ENCODE assay signal across 1 cellular context in the genomic region with DNA sequence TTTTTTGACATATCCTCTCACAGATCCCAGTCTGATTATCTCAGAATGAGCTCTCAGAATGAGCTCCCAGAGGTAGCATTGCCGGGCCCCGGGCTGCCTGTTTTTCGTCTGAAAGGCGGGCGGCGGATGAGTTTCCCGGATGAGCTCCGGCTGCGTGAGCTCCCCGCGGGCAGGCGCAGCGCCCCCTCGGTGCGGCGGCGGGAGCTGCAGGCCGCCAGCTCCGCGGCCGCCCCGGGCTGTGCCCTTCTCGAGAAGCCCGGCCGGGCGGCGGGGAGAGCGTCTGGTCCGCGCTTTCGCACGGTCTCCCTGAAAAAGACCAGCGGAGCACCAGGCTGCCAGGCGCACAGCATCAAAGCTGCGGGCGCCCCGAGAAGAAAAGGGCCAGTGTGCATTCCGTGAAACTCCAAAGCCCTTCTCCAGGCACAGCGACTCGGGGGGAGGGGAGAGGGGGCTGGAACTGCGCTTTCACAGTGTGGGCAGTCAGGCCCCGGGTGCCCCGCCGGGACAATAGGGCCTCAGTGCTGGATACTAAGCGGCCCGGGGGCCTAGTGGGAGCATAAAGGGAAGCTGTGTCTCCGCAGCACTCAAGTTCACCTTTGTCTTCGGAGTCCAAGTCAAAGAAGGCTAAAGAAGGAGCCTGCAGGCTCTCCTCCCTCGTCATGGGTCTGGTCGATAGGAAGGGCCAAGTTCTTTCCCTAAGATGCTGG.
A peak's percentile ranks its signal among the peaks of the same experiment; 100 is the strongest.
TF ChIP-seq lines count a peak whose summit lies in the region.

No MANE protein-coding gene starts in this region.

TF ChIP-seq in K562, 482 proteins besides CTCF, POLR2A, EP300 and RAD21 (continued from another document):
- no peak for TF ChIP-seq DNMT1 (IDR thresholded peaks at IDR 0.05)
- TF ChIP-seq, protein P1, sequence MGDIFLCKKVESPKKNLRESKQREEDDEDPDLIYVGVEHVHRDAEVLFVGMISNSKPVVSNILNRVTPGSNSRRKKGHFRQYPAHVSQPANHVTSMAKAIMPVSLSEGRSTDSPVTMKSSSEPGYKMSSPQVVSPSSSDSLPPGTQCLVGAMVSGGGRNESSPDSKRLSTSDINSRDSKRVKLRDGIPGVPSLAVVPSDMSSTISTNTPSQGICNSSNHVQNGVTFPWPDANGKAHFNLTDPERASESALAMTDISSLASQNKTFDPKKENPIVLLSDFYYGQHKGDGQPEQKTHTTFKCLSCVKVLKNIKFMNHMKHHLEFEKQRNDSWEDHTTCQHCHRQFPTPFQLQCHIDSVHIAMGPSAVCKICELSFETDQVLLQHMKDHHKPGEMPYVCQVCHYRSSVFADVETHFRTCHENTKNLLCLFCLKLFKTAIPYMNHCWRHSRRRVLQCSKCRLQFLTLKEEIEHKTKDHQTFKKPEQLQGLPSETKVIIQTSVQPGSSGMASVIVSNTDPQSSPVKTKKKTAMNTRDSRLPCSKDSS (IDR thresholded peaks at IDR 0.05; ENCODE audit: low read depth, partially characterized antibody) = no peak
- no peak for TF ChIP-seq CHCHD3 (CRISPR knock-in tag; IDR thresholded peaks at IDR 0.05)
- peak; percentile 49 for TF ChIP-seq CHD2 (IDR thresholded peaks at IDR 0.05; ENCODE audit: low read depth, low read length)
- TF ChIP-seq ILF3 (IDR thresholded peaks at IDR 0.05; ENCODE audit: borderline replicate concordance) = peak; percentile 82; the same call in 1 of the 2 replicates
- TF ChIP-seq PHF8 (IDR thresholded peaks at IDR 0.05; ENCODE audit: borderline replicate concordance, low read length) = peak; percentile 64; the same call in 1 of the 2 replicates
- TF ChIP-seq, protein P2, sequence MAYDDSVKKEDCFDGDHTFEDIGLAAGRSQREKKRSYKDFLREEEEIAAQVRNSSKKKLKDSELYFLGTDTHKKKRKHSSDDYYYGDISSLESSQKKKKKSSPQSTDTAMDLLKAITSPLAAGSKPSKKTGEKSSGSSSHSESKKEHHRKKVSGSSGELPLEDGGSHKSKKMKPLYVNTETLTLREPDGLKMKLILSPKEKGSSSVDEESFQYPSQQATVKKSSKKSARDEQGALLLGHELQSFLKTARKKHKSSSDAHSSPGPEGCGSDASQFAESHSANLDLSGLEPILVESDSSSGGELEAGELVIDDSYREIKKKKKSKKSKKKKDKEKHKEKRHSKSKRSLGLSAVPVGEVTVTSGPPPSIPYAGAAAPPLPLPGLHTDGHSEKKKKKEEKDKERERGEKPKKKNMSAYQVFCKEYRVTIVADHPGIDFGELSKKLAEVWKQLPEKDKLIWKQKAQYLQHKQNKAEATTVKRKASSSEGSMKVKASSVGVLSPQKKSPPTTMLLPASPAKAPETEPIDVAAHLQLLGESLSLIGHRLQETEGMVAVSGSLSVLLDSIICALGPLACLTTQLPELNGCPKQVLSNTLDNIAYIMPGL (CRISPR knock-in tag; IDR thresholded peaks at IDR 0.05) = no peak
- TF ChIP-seq, protein P3, sequence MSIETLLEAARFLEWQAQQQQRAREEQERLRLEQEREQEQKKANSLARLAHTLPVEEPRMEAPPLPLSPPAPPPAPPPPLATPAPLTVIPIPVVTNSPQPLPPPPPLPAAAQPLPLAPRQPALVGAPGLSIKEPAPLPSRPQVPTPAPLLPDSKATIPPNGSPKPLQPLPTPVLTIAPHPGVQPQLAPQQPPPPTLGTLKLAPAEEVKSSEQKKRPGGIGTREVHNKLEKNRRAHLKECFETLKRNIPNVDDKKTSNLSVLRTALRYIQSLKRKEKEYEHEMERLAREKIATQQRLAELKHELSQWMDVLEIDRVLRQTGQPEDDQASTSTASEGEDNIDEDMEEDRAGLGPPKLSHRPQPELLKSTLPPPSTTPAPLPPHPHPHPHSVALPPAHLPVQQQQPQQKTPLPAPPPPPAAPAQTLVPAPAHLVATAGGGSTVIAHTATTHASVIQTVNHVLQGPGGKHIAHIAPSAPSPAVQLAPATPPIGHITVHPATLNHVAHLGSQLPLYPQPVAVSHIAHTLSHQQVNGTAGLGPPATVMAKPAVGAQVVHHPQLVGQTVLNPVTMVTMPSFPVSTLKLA (conservative IDR thresholded peaks at IDR 0.05) = 0 out of 4 replicates have a peak, but pooled peaks of 1 of the 2 experiments have one; percentile 20
- TF ChIP-seq HDAC2 (IDR thresholded peaks at IDR 0.05) = no peak
- TF ChIP-seq ZNF217 (CRISPR knock-in tag; IDR thresholded peaks at IDR 0.05) = no peak
- no peak for TF ChIP-seq FOXJ3 (CRISPR knock-in tag; IDR thresholded peaks at IDR 0.05)
- no peak; the same call in 1 of the 2 replicates for TF ChIP-seq ZBTB7A (IDR thresholded peaks at IDR 0.05; ENCODE audit: borderline replicate concordance, control insufficient read depth, low read depth, low read length)
- TF ChIP-seq MYC (IDR thresholded peaks at IDR 0.05; ENCODE audit: low read depth, low read length) = peak; percentile 41; the same call in 1 of the 2 replicates
- TF ChIP-seq MYC (CRISPR knock-in tag; IDR thresholded peaks at IDR 0.05; ENCODE audit: borderline replicate concordance, low read depth) = no peak
- no peak for TF ChIP-seq PHB (CRISPR knock-in tag; IDR thresholded peaks at IDR 0.05)
- TF ChIP-seq BCOR (IDR thresholded peaks at IDR 0.05) = no peak
- no peak for TF ChIP-seq HLTF (IDR thresholded peaks at IDR 0.05)
- TF ChIP-seq ZNF778 (CRISPR knock-in tag; IDR thresholded peaks at IDR 0.05) = no peak
- no peak for TF ChIP-seq RFX5 (IDR thresholded peaks at IDR 0.05; ENCODE audit: low read depth, low read length)
- peak; percentile 21; the same call in 1 of the 2 replicates for TF ChIP-seq CREM (IDR thresholded peaks at IDR 0.05; ENCODE audit: low read depth)
- TF ChIP-seq KLF16 (IDR thresholded peaks at IDR 0.05) = 0 out of 2 replicates have a peak, but pooled peaks have one; percentile 16
- TF ChIP-seq RB1 (IDR thresholded peaks at IDR 0.05; ENCODE audit: low read depth) = peak; percentile 94
- no peak for TF ChIP-seq PTTG1 (tag; IDR thresholded peaks at IDR 0.05; ENCODE audit: low read depth)
- TF ChIP-seq ZNF551 (CRISPR knock-in tag; IDR thresholded peaks at IDR 0.05) = no peak
- TF ChIP-seq, protein P4, sequence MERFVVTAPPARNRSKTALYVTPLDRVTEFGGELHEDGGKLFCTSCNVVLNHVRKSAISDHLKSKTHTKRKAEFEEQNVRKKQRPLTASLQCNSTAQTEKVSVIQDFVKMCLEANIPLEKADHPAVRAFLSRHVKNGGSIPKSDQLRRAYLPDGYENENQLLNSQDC (CRISPR knock-in tag; IDR thresholded peaks at IDR 0.05) = no peak
- TF ChIP-seq, protein P5, sequence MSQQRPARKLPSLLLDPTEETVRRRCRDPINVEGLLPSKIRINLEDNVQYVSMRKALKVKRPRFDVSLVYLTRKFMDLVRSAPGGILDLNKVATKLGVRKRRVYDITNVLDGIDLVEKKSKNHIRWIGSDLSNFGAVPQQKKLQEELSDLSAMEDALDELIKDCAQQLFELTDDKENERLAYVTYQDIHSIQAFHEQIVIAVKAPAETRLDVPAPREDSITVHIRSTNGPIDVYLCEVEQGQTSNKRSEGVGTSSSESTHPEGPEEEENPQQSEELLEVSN (IDR thresholded peaks at IDR 0.05; ENCODE audit: borderline replicate concordance in 1 of 2, extremely low read depth in 1 of 2, insufficient read depth in 1 of 2, insufficient read length in 1 of 2, low read depth in 1 of 2, low read length in 1 of 2, poor library complexity in 1 of 2, severe bottlenecking in 1 of 2) = peak; percentile 52 to 83
- TF ChIP-seq ZFX (CRISPR knock-in tag; IDR thresholded peaks at IDR 0.05) = peak; percentile 58
- TF ChIP-seq YY1 (IDR thresholded peaks at IDR 0.05; ENCODE audit: borderline replicate concordance in 1 of 3, control insufficient read depth in 1 of 3, extremely low read depth in 1 of 3, insufficient read depth in 3 of 3, insufficient read length in 1 of 3, insufficient replicate concordance in 2 of 3, low read depth in 1 of 3, low read length in 2 of 3) = peak in 2 of 3 experiments; percentile 62 to 68
- 0 out of 2 replicates have a peak, but pooled peaks have one; percentile 61 for TF ChIP-seq HNRNPL (IDR thresholded peaks at IDR 0.05; ENCODE audit: low read depth, low read length)
- TF ChIP-seq HNRNPK (IDR thresholded peaks at IDR 0.05; ENCODE audit: low read depth, low read length, poor library complexity, severe bottlenecking) = no peak
- TF ChIP-seq L3MBTL2 (IDR thresholded peaks at IDR 0.05) = peak; percentile 39; the same call in 1 of the 2 replicates
- TF ChIP-seq, protein P6, sequence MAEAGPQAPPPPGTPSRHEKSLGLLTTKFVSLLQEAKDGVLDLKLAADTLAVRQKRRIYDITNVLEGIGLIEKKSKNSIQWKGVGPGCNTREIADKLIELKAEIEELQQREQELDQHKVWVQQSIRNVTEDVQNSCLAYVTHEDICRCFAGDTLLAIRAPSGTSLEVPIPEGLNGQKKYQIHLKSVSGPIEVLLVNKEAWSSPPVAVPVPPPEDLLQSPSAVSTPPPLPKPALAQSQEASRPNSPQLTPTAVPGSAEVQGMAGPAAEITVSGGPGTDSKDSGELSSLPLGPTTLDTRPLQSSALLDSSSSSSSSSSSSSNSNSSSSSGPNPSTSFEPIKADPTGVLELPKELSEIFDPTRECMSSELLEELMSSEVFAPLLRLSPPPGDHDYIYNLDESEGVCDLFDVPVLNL (CRISPR knock-in tag; IDR thresholded peaks at IDR 0.05; ENCODE audit: low read depth) = no peak
- peak; percentile 51; the same call in 1 of the 2 replicates for TF ChIP-seq HCFC1 (IDR thresholded peaks at IDR 0.05; ENCODE audit: low read depth, low read length)
- TF ChIP-seq, protein P7, sequence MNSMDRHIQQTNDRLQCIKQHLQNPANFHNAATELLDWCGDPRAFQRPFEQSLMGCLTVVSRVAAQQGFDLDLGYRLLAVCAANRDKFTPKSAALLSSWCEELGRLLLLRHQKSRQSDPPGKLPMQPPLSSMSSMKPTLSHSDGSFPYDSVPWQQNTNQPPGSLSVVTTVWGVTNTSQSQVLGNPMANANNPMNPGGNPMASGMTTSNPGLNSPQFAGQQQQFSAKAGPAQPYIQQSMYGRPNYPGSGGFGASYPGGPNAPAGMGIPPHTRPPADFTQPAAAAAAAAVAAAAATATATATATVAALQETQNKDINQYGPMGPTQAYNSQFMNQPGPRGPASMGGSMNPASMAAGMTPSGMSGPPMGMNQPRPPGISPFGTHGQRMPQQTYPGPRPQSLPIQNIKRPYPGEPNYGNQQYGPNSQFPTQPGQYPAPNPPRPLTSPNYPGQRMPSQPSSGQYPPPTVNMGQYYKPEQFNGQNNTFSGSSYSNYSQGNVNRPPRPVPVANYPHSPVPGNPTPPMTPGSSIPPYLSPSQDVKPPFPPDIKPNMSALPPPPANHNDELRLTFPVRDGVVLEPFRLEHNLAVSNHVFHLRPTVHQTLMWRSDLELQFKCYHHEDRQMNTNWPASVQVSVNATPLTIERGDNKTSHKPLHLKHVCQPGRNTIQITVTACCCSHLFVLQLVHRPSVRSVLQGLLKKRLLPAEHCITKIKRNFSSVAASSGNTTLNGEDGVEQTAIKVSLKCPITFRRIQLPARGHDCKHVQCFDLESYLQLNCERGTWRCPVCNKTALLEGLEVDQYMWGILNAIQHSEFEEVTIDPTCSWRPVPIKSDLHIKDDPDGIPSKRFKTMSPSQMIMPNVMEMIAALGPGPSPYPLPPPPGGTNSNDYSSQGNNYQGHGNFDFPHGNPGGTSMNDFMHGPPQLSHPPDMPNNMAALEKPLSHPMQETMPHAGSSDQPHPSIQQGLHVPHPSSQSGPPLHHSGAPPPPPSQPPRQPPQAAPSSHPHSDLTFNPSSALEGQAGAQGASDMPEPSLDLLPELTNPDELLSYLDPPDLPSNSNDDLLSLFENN (IDR thresholded peaks at IDR 0.05; ENCODE audit: low read depth in 2 of 2, low read length in 2 of 2) = no peak
- peak; percentile 63 for TF ChIP-seq CCNT2 (IDR thresholded peaks at IDR 0.05; ENCODE audit: borderline replicate concordance, extremely low read depth, insufficient read length, low read depth, low read length)
- 0 out of 2 replicates have a peak, but pooled peaks have one; percentile 37 for TF ChIP-seq SIN3B (IDR thresholded peaks at IDR 0.05; ENCODE audit: low read depth)
- peak; percentile 72 to 74; a peak in 2 of 4 replicates for TF ChIP-seq NRF1 (conservative IDR thresholded peaks at IDR 0.05 in 1 of 2, IDR thresholded peaks at IDR 0.05 in 1 of 2)
- TF ChIP-seq BHLHE40 (IDR thresholded peaks at IDR 0.05; ENCODE audit: low read length) = 0 out of 2 replicates have a peak, but pooled peaks have one; percentile 13
- TF ChIP-seq TEAD2 (tag; IDR thresholded peaks at IDR 0.05) = no peak
- no peak for TF ChIP-seq KHSRP (IDR thresholded peaks at IDR 0.05)
- no peak for TF ChIP-seq NFE2L1 (tag; IDR thresholded peaks at IDR 0.05; ENCODE audit: borderline replicate concordance, low read depth)
- TF ChIP-seq PHF20 (IDR thresholded peaks at IDR 0.05; ENCODE audit: partially characterized antibody) = no peak
- TF ChIP-seq, protein P8, sequence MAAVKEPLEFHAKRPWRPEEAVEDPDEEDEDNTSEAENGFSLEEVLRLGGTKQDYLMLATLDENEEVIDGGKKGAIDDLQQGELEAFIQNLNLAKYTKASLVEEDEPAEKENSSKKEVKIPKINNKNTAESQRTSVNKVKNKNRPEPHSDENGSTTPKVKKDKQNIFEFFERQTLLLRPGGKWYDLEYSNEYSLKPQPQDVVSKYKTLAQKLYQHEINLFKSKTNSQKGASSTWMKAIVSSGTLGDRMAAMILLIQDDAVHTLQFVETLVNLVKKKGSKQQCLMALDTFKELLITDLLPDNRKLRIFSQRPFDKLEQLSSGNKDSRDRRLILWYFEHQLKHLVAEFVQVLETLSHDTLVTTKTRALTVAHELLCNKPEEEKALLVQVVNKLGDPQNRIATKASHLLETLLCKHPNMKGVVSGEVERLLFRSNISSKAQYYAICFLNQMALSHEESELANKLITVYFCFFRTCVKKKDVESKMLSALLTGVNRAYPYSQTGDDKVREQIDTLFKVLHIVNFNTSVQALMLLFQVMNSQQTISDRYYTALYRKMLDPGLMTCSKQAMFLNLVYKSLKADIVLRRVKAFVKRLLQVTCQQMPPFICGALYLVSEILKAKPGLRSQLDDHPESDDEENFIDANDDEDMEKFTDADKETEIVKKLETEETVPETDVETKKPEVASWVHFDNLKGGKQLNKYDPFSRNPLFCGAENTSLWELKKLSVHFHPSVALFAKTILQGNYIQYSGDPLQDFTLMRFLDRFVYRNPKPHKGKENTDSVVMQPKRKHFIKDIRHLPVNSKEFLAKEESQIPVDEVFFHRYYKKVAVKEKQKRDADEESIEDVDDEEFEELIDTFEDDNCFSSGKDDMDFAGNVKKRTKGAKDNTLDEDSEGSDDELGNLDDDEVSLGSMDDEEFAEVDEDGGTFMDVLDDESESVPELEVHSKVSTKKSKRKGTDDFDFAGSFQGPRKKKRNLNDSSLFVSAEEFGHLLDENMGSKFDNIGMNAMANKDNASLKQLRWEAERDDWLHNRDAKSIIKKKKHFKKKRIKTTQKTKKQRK (IDR thresholded peaks at IDR 0.05; ENCODE audit: borderline replicate concordance, low read depth, low read length) = no peak
TF ChIP-seq in K562: peak in this region for 52.
